ENCODE assay signal across 21 cellular contexts in genomic region chr22:29904020-29904419, GRCh38. TPM values are rescaled to one million over a fixed set of nuclear protein-coding genes. Genes with fewer than 3 reads are reported as not detected.
DNase-seq lines count a peak whose midpoint lies in the region; ATAC-seq, FAIRE-seq and TF ChIP-seq lines count a peak whose summit lies in the region.
"Had no signal": no experiment of that assay in that cellular context is flagged by ENCODE, and none has a peak within 500 bp of the region (broad histone marks: within the 10 kb centered on the region; RNA-seq: fewer than 3 reads in every experiment).

No MANE protein-coding gene starts in this region.

- no peaks in the 10 kb centered on the region for H3K9me2 ChIP-seq in HCT116 (ENCODE audit: insufficient read depth)

- H4K8ac ChIP-seq in trophoblast cell (ENCODE audit: low read depth, low read length) = no peak overlapping the region

- no peaks in the 10 kb centered on the region for H3K36me3 ChIP-seq in HCT116 (ENCODE audit: control insufficient read depth in 1 of 2, insufficient read depth in 2 of 2, low read length in 2 of 2)
- no peaks in the 10 kb centered on the region for H3K36me3 ChIP-seq in astrocyte (ENCODE audit: insufficient read depth, low read length)
- no peaks in the 10 kb centered on the region for H3K36me3 ChIP-seq in trophoblast cell (ENCODE audit: control insufficient read depth in 1 of 2, insufficient read depth in 2 of 2, low read length in 2 of 2)
- H3K36me3 ChIP-seq in neural progenitor cell = no peaks in the 10 kb centered on the region
- H3K36me3 ChIP-seq: HAP-1 had no signal

- intact Hi-C loops in HCT116 (cut with micrococcal nuclease) = no loop called here

- H3K9me3 Mint-ChIP-seq in astrocyte (ENCODE audit: unreplicated experiment) = peaks cover 1% of the 10 kb centered on the region
- H3K9me3 Mint-ChIP-seq in neural progenitor cell = peaks cover 2% of the 10 kb centered on the region
- no peaks in the 10 kb centered on the region for H3K9me3 Mint-ChIP-seq in endothelial cell (ENCODE audit: unreplicated experiment)
- H3K9me3 Mint-ChIP-seq: CD8-positive, alpha-beta T cell; HFFc6; IgD-negative memory B cell had no signal

- H3K4me3 Mint-ChIP-seq in astrocyte (ENCODE audit: unreplicated experiment) (no peak overlapping the region), neural progenitor cell (no peak overlapping the region), endothelial cell (ENCODE audit: unreplicated experiment) (no peak overlapping the region)
- H3K4me3 Mint-ChIP-seq: B cell; CD8-positive, alpha-beta T cell; HFFc6; IgD-negative memory B cell had no signal

- no peak overlapping the region for H3K9ac ChIP-seq in HCT116 (ENCODE audit: low read length)
- H3K9ac ChIP-seq in astrocyte (ENCODE audit: low read length) = no peak overlapping the region
- no peak overlapping the region for H3K9ac ChIP-seq in trophoblast cell (ENCODE audit: low read length)
- H3K9ac ChIP-seq in neural progenitor cell = no peak overlapping the region
- H3K9ac ChIP-seq: BLaER1 treated with 17β-estradiol and CSF1 and Interleukin-3, amounts not matched to agents 10 nM and 100 nM; GM23248 had no signal

- RAD21 ChIA-PET in HCT116 (lab: Charles Lee; ENCODE audit: low non-redundant PET in 1 of 2, low total read pairs in 2 of 2, uncharacterized antibody in 2 of 2, unreplicated experiment in 2 of 2) = no interaction called here

- no peak for TF ChIP-seq POLR2A in HCT116 (IDR thresholded peaks at IDR 0.05; ENCODE audit: borderline replicate concordance, extremely low read depth, insufficient read depth, insufficient read length)

- no peak overlapping the region for H3K27ac ChIP-seq in HCT116 (ENCODE audit: low read depth, low read length)
- H3K27ac ChIP-seq in astrocyte (ENCODE audit: low read depth, low read length) = no peak overlapping the region
- H3K27ac ChIP-seq in trophoblast cell (ENCODE audit: low read depth, low read length) = no peak overlapping the region
- H3K27ac ChIP-seq in neural progenitor cell = no peak overlapping the region
- H3K27ac ChIP-seq: BLaER1 treated with 17β-estradiol and CSF1 and Interleukin-3, amounts not matched to agents 10 nM and 100 nM; GM23248 had no signal

- no peaks in the 10 kb centered on the region for H3K27me3 ChIP-seq in HCT116 (ENCODE audit: insufficient read depth, low read length)
- H3K27me3 ChIP-seq in astrocyte (ENCODE audit: insufficient read depth, low read length) = no peaks in the 10 kb centered on the region
- H3K27me3 ChIP-seq in trophoblast cell (ENCODE audit: insufficient read depth, low read length) = no peaks in the 10 kb centered on the region
- H3K27me3 ChIP-seq in neural progenitor cell = no peaks in the 10 kb centered on the region
- H3K27me3 ChIP-seq: BLaER1 treated with 17β-estradiol and CSF1 and Interleukin-3, amounts not matched to agents 10 nM and 100 nM had no signal

- H3K18ac ChIP-seq in trophoblast cell (ENCODE audit: low read length) = no peak overlapping the region

- POLR2A ChIA-PET in HCT116 (lab: Charles Lee) = no interaction called here

- TF ChIP-seq RAD21 in HCT116 (IDR thresholded peaks at IDR 0.05; ENCODE audit: low read depth) = no peak

- no peak overlapping the region for H2AFZ ChIP-seq in HCT116 (ENCODE audit: low read depth, low read length, poor library complexity, severe bottlenecking)
- no peak overlapping the region for H2AFZ ChIP-seq in astrocyte (ENCODE audit: low read depth, low read length)
- no peak overlapping the region for H2AFZ ChIP-seq in trophoblast cell (ENCODE audit: insufficient read depth, low read length, poor library complexity)
- no peak overlapping the region for H2AFZ ChIP-seq in neural progenitor cell (replicated peaks)
- H2AFZ ChIP-seq: GM23248 had no signal

- no peak overlapping the region for H3K4ac ChIP-seq in trophoblast cell (ENCODE audit: low read depth, low read length)

- H3K4me2 ChIP-seq in HCT116 (ENCODE audit: low read length) (peak overlapping the region; percentile 11; the same call in 1 of the 2 replicates), astrocyte (ENCODE audit: low read length) (no peak overlapping the region), trophoblast cell (ENCODE audit: low read length) (no peak overlapping the region), neural progenitor cell (no peak overlapping the region)
- H3K4me2 ChIP-seq: BLaER1 treated with 17β-estradiol and CSF1 and Interleukin-3, amounts not matched to agents 10 nM and 100 nM had no signal

- H2BK12ac ChIP-seq in trophoblast cell (ENCODE audit: low read length) = no peak overlapping the region

- no CpG with 5 or more reads among the region's 3 CpGs for WGBS in trophoblast cell (ENCODE audit: extremely low coverage, insufficient coverage, insufficient read length)

- no peak overlapping the region for H3K14ac ChIP-seq in trophoblast cell (ENCODE audit: low read length)

- ATAC-seq in HCT116 = no peak
- ATAC-seq in HG03469 (IDR thresholded peaks at IDR 0.05; ENCODE audit: unreplicated experiment) = no peak
- ATAC-seq: CD8-positive, alpha-beta T cell had no signal

- H3K4me1 ChIP-seq in HCT116 (ENCODE audit: control insufficient read depth in 1 of 2, insufficient read depth in 2 of 2, low read length in 2 of 2) (peaks cover 44 to 57% of the 10 kb centered on the region in 2 experiments), astrocyte (ENCODE audit: insufficient read depth, low read length) (peaks cover 14% of the 10 kb centered on the region), trophoblast cell (ENCODE audit: control insufficient read depth in 1 of 2, insufficient read depth in 2 of 2, low read length in 2 of 2) (peaks cover 0 to 8% of the 10 kb centered on the region in 2 experiments), neural progenitor cell (no peaks in the 10 kb centered on the region)

- no peaks in the 10 kb centered on the region for H3K27me3 Mint-ChIP-seq in astrocyte (ENCODE audit: low read depth, unreplicated experiment)
- no peaks in the 10 kb centered on the region for H3K27me3 Mint-ChIP-seq in neural progenitor cell (ENCODE audit: insufficient read depth, low read depth)
- H3K27me3 Mint-ChIP-seq in endothelial cell (ENCODE audit: unreplicated experiment) = no peaks in the 10 kb centered on the region
- H3K27me3 Mint-ChIP-seq: B cell, IgD-negative memory B cell had no signal

- TF ChIP-seq CTCF in HCT116 (IDR thresholded peaks at IDR 0.05 in 2 of 3, conservative IDR thresholded peaks at IDR 0.05 in 1 of 3; ENCODE audit: borderline replicate concordance in 1 of 3, insufficient read depth in 1 of 3, low read depth in 2 of 3, low read length in 2 of 3) (no peak), astrocyte (IDR thresholded peaks at IDR 0.05; ENCODE audit: insufficient read depth, low read depth, low read length) (no peak), neural progenitor cell (IDR thresholded peaks at IDR 0.05) (no peak), endothelial cell (IDR thresholded peaks at IDR 0.05; ENCODE audit: unreplicated experiment) (no peak)

- FAIRE-seq in astrocyte (lab: Jason Lieb, UNC) = no peak
- FAIRE-seq: G401.6, GM12892, GM18507, HTR-8/SVneo had no signal

- H4K20me1 ChIP-seq in HCT116 (ENCODE audit: insufficient read depth) (no peaks in the 10 kb centered on the region; the same call in 1 of the 2 replicates), astrocyte (ENCODE audit: insufficient read depth, low read length) (peaks cover 69% of the 10 kb centered on the region), neural progenitor cell (ENCODE audit: low read depth) (peaks cover 61% of the 10 kb centered on the region)

- H3K79me1 ChIP-seq in trophoblast cell (ENCODE audit: low read length) = no peaks in the 10 kb centered on the region

- no peak overlapping the region for H3K23ac ChIP-seq in trophoblast cell (ENCODE audit: low read length)

- H3K4me3 ChIP-seq in HCT116 (replicated peaks in 1 of 2; ENCODE audit: low read depth in 1 of 2, low read length in 2 of 2) = no peak overlapping the region
- no peak overlapping the region for H3K4me3 ChIP-seq in astrocyte (ENCODE audit: insufficient read depth, low read depth, low read length)
- H3K4me3 ChIP-seq in trophoblast cell (ENCODE audit: low read depth, low read length) = no peak overlapping the region
- H3K4me3 ChIP-seq in neural progenitor cell = no peak overlapping the region
- H3K4me3 ChIP-seq: BLaER1 treated with 17β-estradiol and CSF1 and Interleukin-3, amounts not matched to agents 10 nM and 100 nM; GM23248; HAP-1 had no signal

- H4K91ac ChIP-seq in trophoblast cell (ENCODE audit: low read depth, low read length) = no peak overlapping the region

- H4K12ac ChIP-seq in trophoblast cell (ENCODE audit: low read depth, low read length) = no peak overlapping the region

- CTCF ChIA-PET in HCT116 (lab: Charles Lee) = no interaction called here

- H2BK120ac ChIP-seq in trophoblast cell (ENCODE audit: insufficient read depth, low read length, poor library complexity) = no peak overlapping the region

- no peak overlapping the region for H3K27ac Mint-ChIP-seq in astrocyte (ENCODE audit: unreplicated experiment)
- H3K27ac Mint-ChIP-seq in neural progenitor cell = no peak overlapping the region
- H3K27ac Mint-ChIP-seq in endothelial cell (ENCODE audit: unreplicated experiment) = no peak overlapping the region
- H3K27ac Mint-ChIP-seq: B cell; CD8-positive, alpha-beta T cell; HFFc6; IgD-negative memory B cell had no signal

- no peak overlapping the region for H2BK5ac ChIP-seq in trophoblast cell (ENCODE audit: low read depth, low read length, poor library complexity)

- BruUV-seq in HCT116 (replicated peaks; lab: Mats Ljungman, UMichigan) = no TSS peak

- DNase-seq in HCT116 (ENCODE audit: low read depth, low spot score) (no peak), astrocyte (ENCODE audit: low read depth) (peak; percentile 8), trophoblast cell (peak; percentile 10 to 18), neural progenitor cell (ENCODE audit: low spot score) (no peak), endothelial cell (ENCODE audit: low spot score) (no peak), EL (no peak)
- DNase-seq: CD8-positive, alpha-beta T cell; DMS 273 treated with DMSO at 0.1 percent for 48 hours; DMS53; DND-41; GM23248; HFFc6 had no signal

- H2AK5ac ChIP-seq in trophoblast cell (ENCODE audit: low read length) = no peak overlapping the region

- H3K36me3 Mint-ChIP-seq in astrocyte (ENCODE audit: low read depth, unreplicated experiment) (peaks cover 3% of the 10 kb centered on the region), neural progenitor cell (peaks cover 12% of the 10 kb centered on the region), endothelial cell (ENCODE audit: low read depth, unreplicated experiment) (no peaks in the 10 kb centered on the region)

- H3K4me1 Mint-ChIP-seq in astrocyte (ENCODE audit: low read depth, unreplicated experiment) = peaks cover 24% of the 10 kb centered on the region
- H3K4me1 Mint-ChIP-seq in neural progenitor cell = peaks cover 9% of the 10 kb centered on the region
- H3K4me1 Mint-ChIP-seq in endothelial cell (ENCODE audit: unreplicated experiment) = peaks cover 2% of the 10 kb centered on the region

- H3K79me2 ChIP-seq in HCT116 (ENCODE audit: insufficient read depth, low read length) (peaks cover 43% of the 10 kb centered on the region), astrocyte (ENCODE audit: insufficient read depth, low read length) (peaks cover 79% of the 10 kb centered on the region), trophoblast cell (ENCODE audit: control insufficient read depth, insufficient read depth, low read length, poor library complexity) (peaks cover 1% of the 10 kb centered on the region), neural progenitor cell (ENCODE audit: low read depth) (peaks cover 96% of the 10 kb centered on the region)

- H3F3A ChIP-seq in neural progenitor cell (ENCODE audit: low read depth) = no peaks in the 10 kb centered on the region

- H3K9me3 ChIP-seq in HCT116 (ENCODE audit: control insufficient read depth in 1 of 2, insufficient read depth in 1 of 2, low read depth in 1 of 2, low read length in 2 of 2) (no peaks in the 10 kb centered on the region), astrocyte (ENCODE audit: insufficient read depth, low read depth, low read length) (no peaks in the 10 kb centered on the region), trophoblast cell (ENCODE audit: insufficient read depth, low read depth, low read length) (no peaks in the 10 kb centered on the region), neural progenitor cell (ENCODE audit: low read depth) (no peaks in the 10 kb centered on the region)
- H3K9me3 ChIP-seq: BLaER1 treated with 17β-estradiol and CSF1 and Interleukin-3, amounts not matched to agents 10 nM and 100 nM; HAP-1 had no signal

RNA-seq across cellular contexts. Expression of gene MTMR3, which starts 21.0 kb away (rescaled TPM):
- 27.0 TPM for total RNA-seq in HCT116 (2021; ENCODE audit: unreplicated experiment)
- polyA plus RNA-seq in HCT116 (2012) = 20.6 TPM in 2 replicates
- total RNA-seq in astrocyte = 37.3 and 41.0 TPM in 2 replicates
- 18.1 and 18.2 TPM in 2 replicates for polyA plus RNA-seq in trophoblast cell (2013)
- 35.4 and 40.0 TPM in 2 replicates for total RNA-seq in neural progenitor cell (ENCODE audit: low replicate concordance)
- total RNA-seq in endothelial cell (ENCODE audit: unreplicated experiment) = 39.1 TPM

Comparison
In these comparisons a context has a peak if more than half of its experiments do, and no peak if none do; other contexts are left out.
1. DNase-seq: peak in astrocyte (single experiment) and trophoblast cell (2 of 2); none in HCT116 (single experiment), neural progenitor cell (single experiment), endothelial cell (single experiment) and EL (single experiment).